In the genomic region with DNA sequence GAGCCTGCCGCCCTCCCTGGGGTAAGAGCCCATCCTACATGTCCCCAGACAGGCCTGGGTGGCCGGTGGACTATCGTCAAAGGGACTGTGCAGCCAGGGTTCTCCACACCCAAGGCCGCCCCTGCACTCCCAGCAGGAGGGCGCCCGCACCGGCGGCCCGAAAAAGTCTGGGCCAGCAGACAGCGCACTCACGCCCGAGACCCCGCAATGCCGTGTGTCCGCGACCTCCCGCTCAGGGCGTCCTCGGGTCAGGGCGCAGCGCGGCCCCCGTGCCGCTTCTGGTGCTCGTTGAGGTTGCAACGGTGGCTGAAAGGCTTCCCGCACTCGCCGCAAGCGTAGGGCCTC, we compare ENCODE assay signal across 9 cellular contexts. TPM values are rescaled to one million over a fixed set of nuclear protein-coding genes. Genes with fewer than 3 reads are reported as not detected.
A peak's percentile ranks its signal among the peaks of the same experiment; 100 is the strongest.
DNase-seq lines count a peak whose midpoint lies in the region; ATAC-seq and TF ChIP-seq lines count a peak whose summit lies in the region.
"Had no signal": no experiment of that assay in that cellular context is flagged by ENCODE, and none has a peak within 500 bp of the region (broad histone marks: within the 10 kb centered on the region; RNA-seq: fewer than 3 reads in every experiment).

No MANE protein-coding gene starts in this region.

- H3K27ac ChIP-seq in naive thymus-derived CD4-positive, alpha-beta T cell (ENCODE audit: low read depth, low read length): peak overlapping the region; percentile 56
- no peak overlapping the region for H3K27ac ChIP-seq in upper lobe of left lung

- peaks cover 20% of the 10 kb centered on the region for H3K4me1 Mint-ChIP-seq in activated naive CD8-positive, alpha-beta T cell (ENCODE audit: low read depth)
- H3K4me1 Mint-ChIP-seq in activated naive CD8-positive, alpha-beta T cell treated with anti-CD3 and anti-CD28 coated beads for 36 hours: peaks cover 11% of the 10 kb centered on the region
- no peaks in the 10 kb centered on the region for H3K4me1 Mint-ChIP-seq in central memory CD8-positive, alpha-beta T cell
- peaks cover 2 to 22% (median 13%) of the 10 kb centered on the region in 7 donors for H3K4me1 Mint-ChIP-seq in naive thymus-derived CD4-positive, alpha-beta T cell

- H3K4me3 Mint-ChIP-seq in activated naive CD8-positive, alpha-beta T cell: peak overlapping the region; percentile 52
- no peak overlapping the region for H3K4me3 Mint-ChIP-seq in activated naive CD8-positive, alpha-beta T cell treated with anti-CD3 and anti-CD28 coated beads for 36 hours
- H3K4me3 Mint-ChIP-seq in central memory CD8-positive, alpha-beta T cell: peak overlapping the region; percentile 45
- H3K4me3 Mint-ChIP-seq in naive thymus-derived CD4-positive, alpha-beta T cell: peak overlapping the region; percentile 5 to 78 (median 70)

- DNase-seq in activated naive CD8-positive, alpha-beta T cell treated with anti-CD3 and anti-CD28 coated beads for 36 hours: no peak
- DNase-seq in central memory CD8-positive, alpha-beta T cell (ENCODE audit: low spot score in 2 of 2): no peak
- DNase-seq in naive thymus-derived CD4-positive, alpha-beta T cell: no peak
- DNase-seq in upper lobe of left lung: peak in 1 of 2 donors; percentile 84
- no peak for DNase-seq in mesenteric fat pad (ENCODE audit: low spot score)
- DNase-seq in KBM-7: no peak
- DNase-seq: substantia nigra had no signal

- no peaks in the 10 kb centered on the region for H3K27me3 ChIP-seq in naive thymus-derived CD4-positive, alpha-beta T cell (ENCODE audit: control insufficient read depth in 2 of 2, insufficient read depth in 2 of 2, low read length in 2 of 2)
- H3K27me3 ChIP-seq in upper lobe of left lung: peaks cover 0 to 8% (median 4%) of the 10 kb centered on the region in 4 donors

- H3K9me3 ChIP-seq in naive thymus-derived CD4-positive, alpha-beta T cell (ENCODE audit: control insufficient read depth in 2 of 3, low read length in 3 of 3): no peaks in the 10 kb centered on the region
- H3K9me3 ChIP-seq in upper lobe of left lung: no peaks in the 10 kb centered on the region

- intact Hi-C loops in naive thymus-derived CD4-positive, alpha-beta T cell (cut with micrococcal nuclease): loop anchor here in 1 of 2 donors (1.0 kb wide), 1 partner anchor 9 kb away; no protein-coding TSS in a partner anchor

- no peak for TF ChIP-seq POLR2A in upper lobe of left lung (IDR thresholded peaks at IDR 0.05)

- no peaks in the 10 kb centered on the region for H3K9me3 Mint-ChIP-seq in activated naive CD8-positive, alpha-beta T cell (ENCODE audit: low read depth)
- no peaks in the 10 kb centered on the region for H3K9me3 Mint-ChIP-seq in activated naive CD8-positive, alpha-beta T cell treated with anti-CD3 and anti-CD28 coated beads for 36 hours
- no peaks in the 10 kb centered on the region for H3K9me3 Mint-ChIP-seq in central memory CD8-positive, alpha-beta T cell
- H3K9me3 Mint-ChIP-seq in naive thymus-derived CD4-positive, alpha-beta T cell: no peaks in the 10 kb centered on the region

- H3K27ac Mint-ChIP-seq in activated naive CD8-positive, alpha-beta T cell: no peak overlapping the region
- H3K27ac Mint-ChIP-seq in activated naive CD8-positive, alpha-beta T cell treated with anti-CD3 and anti-CD28 coated beads for 36 hours: no peak overlapping the region
- no peak overlapping the region for H3K27ac Mint-ChIP-seq in central memory CD8-positive, alpha-beta T cell (ENCODE audit: low read depth)
- H3K27ac Mint-ChIP-seq in naive thymus-derived CD4-positive, alpha-beta T cell: peak overlapping the region in 2 of 9 donors; percentile 31 to 50

- peak overlapping the region; percentile 57 for H3K4me3 ChIP-seq in naive thymus-derived CD4-positive, alpha-beta T cell (ENCODE audit: low read length)
- peak overlapping the region; percentile 32 to 43 (median 36) for H3K4me3 ChIP-seq in upper lobe of left lung

- no peaks in the 10 kb centered on the region for H3K36me3 Mint-ChIP-seq in activated naive CD8-positive, alpha-beta T cell
- peaks cover 15% of the 10 kb centered on the region for H3K36me3 Mint-ChIP-seq in activated naive CD8-positive, alpha-beta T cell treated with anti-CD3 and anti-CD28 coated beads for 36 hours
- H3K36me3 Mint-ChIP-seq in central memory CD8-positive, alpha-beta T cell (ENCODE audit: insufficient read depth): peaks cover 4% of the 10 kb centered on the region
- peaks cover 0 to 4% (median 0%) of the 10 kb centered on the region in 5 donors for H3K36me3 Mint-ChIP-seq in naive thymus-derived CD4-positive, alpha-beta T cell

- no peaks in the 10 kb centered on the region for H3K36me3 ChIP-seq in naive thymus-derived CD4-positive, alpha-beta T cell (ENCODE audit: control insufficient read depth in 2 of 3, insufficient read depth in 3 of 3, low read length in 3 of 3)
- peaks cover 0 to 2% (median 0%) of the 10 kb centered on the region in 4 donors for H3K36me3 ChIP-seq in upper lobe of left lung

- no peak for ATAC-seq in central memory CD8-positive, alpha-beta T cell (replicated peaks; ENCODE audit: extremely low read depth, poor library complexity, severe bottlenecking)
- no peak for ATAC-seq in naive thymus-derived CD4-positive, alpha-beta T cell
- ATAC-seq in upper lobe of left lung (ENCODE audit: low FRiP score in 2 of 2): peak in 1 of 2 donors; percentile 5
- ATAC-seq in HG03520 (IDR thresholded peaks at IDR 0.05; ENCODE audit: unreplicated experiment): no peak

- CTCF ChIA-PET in naive thymus-derived CD4-positive, alpha-beta T cell (lab: Charles Lee): no interaction called here

- no peak for TF ChIP-seq CTCF in upper lobe of left lung (IDR thresholded peaks at IDR 0.05)

- H3K4me1 ChIP-seq in naive thymus-derived CD4-positive, alpha-beta T cell (ENCODE audit: control insufficient read depth in 2 of 2, insufficient read depth in 2 of 2, low read length in 2 of 2): peaks cover 0 to 6% of the 10 kb centered on the region in 2 donors
- peaks cover 0 to 18% (median 11%) of the 10 kb centered on the region in 4 donors for H3K4me1 ChIP-seq in upper lobe of left lung

- in situ Hi-C loops in KBM-7 (cut with MboI; ENCODE audit: low pct_unique_long_range_greater_than_20kb, low sequenced_read_pairs): no loop called here

- TF ChIP-seq EP300 in upper lobe of left lung (IDR thresholded peaks at IDR 0.05): no peak

- 52 to 54% methylated on average over 12 to 13 of the region's 30 CpGs for WGBS in upper lobe of left lung, 2 donors

- POLR2A ChIA-PET in naive thymus-derived CD4-positive, alpha-beta T cell (lab: Charles Lee): interaction anchor here (0.5 to 3.4 kb wide), 5 partner anchors 8 to 172 kb away, joined by 3 to 12 read pairs (median 4); a partner anchor contains a TSS

- no peaks in the 10 kb centered on the region for H3K27me3 Mint-ChIP-seq in activated naive CD8-positive, alpha-beta T cell
- H3K27me3 Mint-ChIP-seq in activated naive CD8-positive, alpha-beta T cell treated with anti-CD3 and anti-CD28 coated beads for 36 hours: no peaks in the 10 kb centered on the region
- H3K27me3 Mint-ChIP-seq in central memory CD8-positive, alpha-beta T cell: no peaks in the 10 kb centered on the region
- H3K27me3 Mint-ChIP-seq in naive thymus-derived CD4-positive, alpha-beta T cell: peaks cover 0 to 3% (median 0%) of the 10 kb centered on the region in 5 donors

RNA-seq across cellular contexts. Expression of a gene that starts 2.6 kb away (rescaled TPM):
- total RNA-seq in activated naive CD8-positive, alpha-beta T cell treated with anti-CD3 and anti-CD28 coated beads for 36 hours: 10 to 100 TPM; 18.7 to 23.2 TPM
- 10 to 100 TPM in 3 of 5 experiments, 1 to 10 TPM in 2; 7.0 to 21.5 (median 12.4) TPM for total RNA-seq in naive thymus-derived CD4-positive, alpha-beta T cell
- 10 to 100 TPM; 38.0 to 60.1 TPM for polyA plus RNA-seq in naive thymus-derived CD4-positive, alpha-beta T cell
- total RNA-seq in upper lobe of left lung: 10 to 100 TPM in 5 of 6 donors, 1 to 10 TPM in 1; 8.4 to 26.6 (median 16.4) TPM
- total RNA-seq in mesenteric fat pad: 8.4 TPM

RNA-seq across cellular contexts. Expression of a gene that starts 6.7 kb away (rescaled TPM):
- 1 to 10 TPM; 1.5 to 1.7 TPM for total RNA-seq in activated naive CD8-positive, alpha-beta T cell treated with anti-CD3 and anti-CD28 coated beads for 36 hours
- 1 to 10 TPM; 1.0 to 2.7 (median 1.8) TPM for total RNA-seq in naive thymus-derived CD4-positive, alpha-beta T cell
- polyA plus RNA-seq in naive thymus-derived CD4-positive, alpha-beta T cell: 1 to 10 TPM; 1.9 to 2.9 TPM
- total RNA-seq in upper lobe of left lung (10 to 100 TPM in 1 of 6 donors, 1 to 10 TPM in 5; 1.5 to 15.7 (median 4.0) TPM), mesenteric fat pad (0.19 TPM)

RNA-seq across cellular contexts. Expression of a gene that starts 25.0 kb away (rescaled TPM):
- 1 to 10 TPM; 2.0 to 2.1 TPM for total RNA-seq in activated naive CD8-positive, alpha-beta T cell treated with anti-CD3 and anti-CD28 coated beads for 36 hours
- 1 to 10 TPM; 1.4 to 4.3 (median 2.4) TPM for total RNA-seq in naive thymus-derived CD4-positive, alpha-beta T cell
- polyA plus RNA-seq in naive thymus-derived CD4-positive, alpha-beta T cell: 10 to 100 TPM in 1 of 2 donors, 1 to 10 TPM in 1; 6.9 to 15.6 TPM
- total RNA-seq in upper lobe of left lung (1 to 10 TPM; 1.8 to 9.4 (median 3.7) TPM), mesenteric fat pad (0.48 TPM)

RNA-seq across cellular contexts. Expression of a gene that starts 29.1 kb away (rescaled TPM):
- total RNA-seq in activated naive CD8-positive, alpha-beta T cell treated with anti-CD3 and anti-CD28 coated beads for 36 hours: 1 to 10 TPM; 2.8 to 3.2 TPM
- total RNA-seq in naive thymus-derived CD4-positive, alpha-beta T cell: 1 to 10 TPM; 1.1 to 6.0 (median 4.5) TPM
- polyA plus RNA-seq in naive thymus-derived CD4-positive, alpha-beta T cell: 1 to 10 TPM; 1.3 to 3.6 TPM
- total RNA-seq in upper lobe of left lung (1 to 10 TPM; 1.8 to 6.3 (median 3.7) TPM), mesenteric fat pad (2.5 TPM)

RNA-seq across cellular contexts. Expression of a gene that starts 31.2 kb away (rescaled TPM):
- total RNA-seq in activated naive CD8-positive, alpha-beta T cell treated with anti-CD3 and anti-CD28 coated beads for 36 hours: 1,000 to 10,000 TPM; 1,717 to 1,777 TPM
- total RNA-seq in naive thymus-derived CD4-positive, alpha-beta T cell: 1,000 to 10,000 TPM in 4 of 5 experiments, 100 to 1,000 TPM in 1; 911 to 1,684 (median 1,502) TPM
- 1,000 to 10,000 TPM; 1,774 to 1,925 TPM for polyA plus RNA-seq in naive thymus-derived CD4-positive, alpha-beta T cell
- total RNA-seq in upper lobe of left lung: 1,000 to 10,000 TPM in 1 of 6 donors, 100 to 1,000 TPM in 5; 291 to 1,408 (median 829) TPM
- total RNA-seq in mesenteric fat pad: 673 TPM
